1 cellular context compared by ENCODE assay signal in genomic region chr1:187476671-187477070, GRCh38.
TF ChIP-seq lines count a peak whose summit lies in the region.

No MANE protein-coding gene starts in this region.

TF ChIP-seq in GM23338, 12 proteins besides CTCF, POLR2A, EP300 and RAD21 (continued from another document):
- TF ChIP-seq ZNF462 (CRISPR knock-in tag; IDR thresholded peaks at IDR 0.05) (no peak), ZNF114 (CRISPR knock-in tag; IDR thresholded peaks at IDR 0.05) (no peak), REST (IDR thresholded peaks at IDR 0.05; ENCODE audit: unreplicated experiment) (no peak), CREB1 (CRISPR knock-in tag; IDR thresholded peaks at IDR 0.05; ENCODE audit: low read depth) (no peak)
TF ChIP-seq in GM23338: peak in this region for 0.
